In genomic region chr10:68212721-68213352, GRCh38 we compare ENCODE assay signal across 8 cellular contexts. TPM values are rescaled to one million over a fixed set of nuclear protein-coding genes. Genes with fewer than 3 reads are reported as not detected.
DNase-seq lines count a peak whose midpoint lies in the region; ATAC-seq and TF ChIP-seq lines count a peak whose summit lies in the region.

No MANE protein-coding gene starts in this region.

- POLR2A ChIA-PET in BJ (lab: Charles Lee) = no interaction called here

- intact Hi-C loops in spleen (cut with DNase I; ENCODE audit: low total_unique reads) = loop anchor here (5.0 kb wide), 1 partner anchor 89 kb away; no protein-coding TSS in a partner anchor

- no peaks in the 10 kb centered on the region for H3K36me3 ChIP-seq in BJ (ENCODE audit: control insufficient read depth, insufficient read depth, low read length)
- no peaks in the 10 kb centered on the region for H3K36me3 ChIP-seq in spleen

- H3K4me3 ChIP-seq in BJ (ENCODE audit: low read depth, low read length) (no peak overlapping the region), foreskin fibroblast (ENCODE audit: low read depth in 1 of 2, low read length in 2 of 2) (no peak overlapping the region), spleen (no peak overlapping the region)

- DNase-seq in BJ (ENCODE audit: low read depth) (no peak), RPMI8226 (peak; percentile 6), foreskin fibroblast (peak; percentile 20 to 69), spleen (no peak)
- DNase-seq in effector CD4-positive, alpha-beta T cell = no peak

- no peaks in the 10 kb centered on the region for H3K4me1 ChIP-seq in spleen

- peak; percentile 55 for ATAC-seq in GM18907 (IDR thresholded peaks at IDR 0.05; ENCODE audit: unreplicated experiment)
- ATAC-seq in GM19351 (IDR thresholded peaks at IDR 0.05; ENCODE audit: unreplicated experiment) = no peak
- no peak for ATAC-seq in GM19452 (IDR thresholded peaks at IDR 0.05; ENCODE audit: unreplicated experiment)

- WGBS in spleen, 5 donors = 50 to 58% (median 56%) methylated on average over 8 of the region's 8 CpGs

- TF ChIP-seq POLR2A in spleen (IDR thresholded peaks at IDR 0.05) = no peak

- TF ChIP-seq CTCF in BJ (IDR thresholded peaks at IDR 0.05; ENCODE audit: insufficient read depth, low read depth, low read length) = peak; percentile 61
- peak; percentile 44 for TF ChIP-seq CTCF in foreskin fibroblast (IDR thresholded peaks at IDR 0.05; ENCODE audit: low read depth, low read length)
- peak in 10 of 11 experiments; percentile 11 to 64 (median 57) for TF ChIP-seq CTCF in spleen (IDR thresholded peaks at IDR 0.05 in 8 of 11, conservative IDR thresholded peaks at IDR 0.05 in 3 of 11)

- no peak overlapping the region for H3K27ac ChIP-seq in spleen

- CTCF ChIA-PET in BJ (lab: Yijun Ruan, JAX) = interaction anchor here (0.8 to 7.2 kb wide), 35 partner anchors 10 to 685 kb away, joined by 3 to 93 read pairs (median 4); partner anchors contain the start of genes HNRNPH3 and PBLD

- H3K9me3 ChIP-seq in spleen = no peaks in the 10 kb centered on the region

- H3K27me3 ChIP-seq in BJ (ENCODE audit: control insufficient read depth, insufficient read depth, low read length) (no peaks in the 10 kb centered on the region), spleen (replicated peaks in 1 of 7) (no peaks in the 10 kb centered on the region)

RNA-seq across cellular contexts. Expression of gene ATOH7, which starts 19.1 kb away (rescaled TPM):
- 0.05 TPM in 1 of 2 replicates, not detected in the other for polyA plus RNA-seq in BJ (2011; rRNA removed)
- polyA minus RNA-seq in BJ (2011; rRNA and poly(A)+ RNA removed) = not detected in 2 replicates
- not detected for total RNA-seq in spleen
- polyA plus RNA-seq in spleen = under 1 TPM; 0.04 to 0.10 (median 0.08) TPM

Comparison
In these comparisons a context has a peak if more than half of its experiments do, and no peak if none do; other contexts are left out.
1. DNase-seq: peak in RPMI8226 (single experiment) and foreskin fibroblast (2 of 2); none in BJ (single experiment), spleen (single experiment) and effector CD4-positive, alpha-beta T cell (single experiment).
2. Peak in every context shown above with its lines, with median percentiles within 50 percentile points of each other: CTCF ChIP-seq.